In genomic region chr17:77882481-77883212, GRCh38 we compare ENCODE assay signal across 8 cellular contexts.
A peak's percentile ranks its signal among the peaks of the same experiment; 100 is the strongest.
DNase-seq lines count a peak whose midpoint lies in the region; ATAC-seq, FAIRE-seq and TF ChIP-seq lines count a peak whose summit lies in the region.

No MANE protein-coding gene starts in this region.

- WGBS in heart right ventricle, 2 donors = 30 to 47% methylated on average over 12 of the region's 12 CpGs

- no peaks in the 10 kb centered on the region for H3K36me3 ChIP-seq in heart right ventricle

- H3K9me3 ChIP-seq in heart right ventricle = no peaks in the 10 kb centered on the region

- peaks cover 27 to 61% (median 45%) of the 10 kb centered on the region in 9 donors for H3K4me1 ChIP-seq in heart right ventricle

- DNase-seq in SHP77 treated with DMSO at 0.1 percent for 48 hours (lab: John Stamatoyannopoulos, UW) (peak; percentile 84), heart right ventricle (peak; percentile 72 to 77), SIG-M5 (lab: John Stamatoyannopoulos, UW) (no peak), HTR-8/SVneo (ENCODE audit: insufficient read length, low spot score) (no peak)
- DNase-seq in activated gamma-delta T cell treated with anti-CD3 and anti-CD28 coated beads, Interleukin-2, amount 50 U/mL, for 16 hours (ENCODE audit: low read depth) = peak; percentile 70
- peak; percentile 79 for DNase-seq in stimulated activated CD4-positive, alpha-beta T cell treated with anti-CD3 and anti-CD28 coated beads, Interleukin-1b, Interleukin-23, amount 100 ng/mL, for 48 hours

- H3K27me3 ChIP-seq in heart right ventricle = peaks cover 0 to 8% (median 0%) of the 10 kb centered on the region in 7 donors

- FAIRE-seq in HTR-8/SVneo (lab: Jason Lieb, UNC) = no peak

- intact Hi-C loops in heart right ventricle (cut with DNase I) = loop anchor here in 6 of 10 donors (5.0 to 10.0 kb wide), 6 partner anchors 48 to 132 kb away; partner anchors contain the start of gene TNRC6C (in 1 of the 6)

- ATAC-seq in GM18502 (IDR thresholded peaks at IDR 0.05; ENCODE audit: poor library complexity, unreplicated experiment) (peak; percentile 51), heart right ventricle (peak; percentile 60 to 78 (median 72)), HG02970 (IDR thresholded peaks at IDR 0.05; ENCODE audit: low FRiP score, unreplicated experiment) (no peak)

- no peak for TF ChIP-seq CTCF in heart right ventricle (IDR thresholded peaks at IDR 0.05)

- peak overlapping the region in 9 of 10 donors; percentile 17 to 93 (median 72) for H3K27ac ChIP-seq in heart right ventricle

- peak overlapping the region in 1 of 10 donors; percentile 13 for H3K4me3 ChIP-seq in heart right ventricle

Comparison
In these comparisons a context has a peak if more than half of its experiments do, and no peak if none do; other contexts are left out.
1. DNase-seq: peak in SHP77 treated with DMSO at 0.1 percent for 48 hours (single experiment), activated gamma-delta T cell treated with anti-CD3 and anti-CD28 coated beads, Interleukin-2, amount 50 U/mL, for 16 hours (single experiment), heart right ventricle (2 of 2) and stimulated activated CD4-positive, alpha-beta T cell treated with anti-CD3 and anti-CD28 coated beads, Interleukin-1b, Interleukin-23, amount 100 ng/mL, for 48 hours (single experiment); none in SIG-M5 (single experiment) and HTR-8/SVneo (single experiment).